1 cellular context compared by ENCODE assay signal in the genomic region with DNA sequence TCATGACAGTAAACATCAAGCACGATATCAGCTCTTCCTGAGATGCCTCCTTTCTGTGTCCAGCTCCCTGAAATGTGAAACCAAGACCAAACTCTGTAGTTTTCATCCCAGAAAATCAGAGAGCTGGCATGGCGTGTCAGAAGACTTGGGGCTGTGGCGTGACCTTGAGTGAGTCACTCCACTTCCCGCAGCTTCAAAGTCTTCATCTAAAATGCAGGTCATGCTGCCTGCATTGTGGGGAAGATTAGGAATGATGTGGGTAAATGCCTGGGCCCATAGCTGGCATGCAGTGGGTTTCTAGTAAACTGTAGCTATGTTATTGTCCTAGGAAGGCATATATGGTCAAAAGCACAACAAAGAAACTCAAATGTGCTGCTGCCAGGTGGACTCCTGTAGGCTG.
TF ChIP-seq lines count a peak whose summit lies in the region.

No MANE protein-coding gene starts in this region.

TF ChIP-seq in HCT116, 20 proteins besides CTCF, POLR2A, EP300 and RAD21 (continued from another document):
- TF ChIP-seq, protein P1, sequence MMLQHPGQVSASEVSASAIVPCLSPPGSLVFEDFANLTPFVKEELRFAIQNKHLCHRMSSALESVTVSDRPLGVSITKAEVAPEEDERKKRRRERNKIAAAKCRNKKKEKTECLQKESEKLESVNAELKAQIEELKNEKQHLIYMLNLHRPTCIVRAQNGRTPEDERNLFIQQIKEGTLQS (IDR thresholded peaks at IDR 0.05), result no peak
